In the genomic region with DNA sequence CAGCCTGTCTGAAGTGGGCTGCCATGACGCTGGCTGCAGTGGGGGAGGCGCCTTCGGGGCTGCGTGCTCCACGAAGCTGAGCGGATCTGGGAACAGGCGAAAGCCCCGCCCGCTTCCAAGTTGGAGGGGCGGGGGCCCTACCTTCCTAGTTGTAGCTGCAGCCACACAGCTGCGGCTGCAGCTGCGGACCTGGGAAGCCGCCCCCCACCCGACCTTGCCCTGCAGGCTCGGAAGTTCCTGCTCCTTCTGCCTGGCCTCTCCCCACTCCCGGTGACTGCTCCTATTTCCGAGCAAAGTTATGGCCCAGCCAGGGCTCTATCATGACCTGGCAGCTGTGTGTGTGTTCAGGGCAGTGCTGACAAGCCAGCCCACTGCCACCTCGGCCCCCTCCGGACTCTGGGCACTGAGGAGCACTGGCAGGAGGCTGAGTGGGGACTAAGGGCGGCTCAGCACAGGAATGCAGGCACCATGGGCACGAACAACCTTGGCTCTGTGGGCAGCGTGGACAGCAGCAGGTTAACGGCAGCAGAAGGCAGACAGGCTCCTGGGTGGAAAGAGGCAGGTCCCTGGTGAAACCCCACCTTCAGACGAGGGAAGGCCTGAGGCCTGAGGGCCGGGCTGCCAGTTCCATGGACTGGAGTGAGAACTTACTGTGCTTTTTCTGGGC, we compare ENCODE assay signal across 19 cellular contexts.
DNase-seq lines count a peak whose midpoint lies in the region; ATAC-seq, FAIRE-seq and TF ChIP-seq lines count a peak whose summit lies in the region.
"Had no signal": no experiment of that assay in that cellular context is flagged by ENCODE, and none has a peak within 500 bp of the region (broad histone marks: within the 10 kb centered on the region; RNA-seq: fewer than 3 reads in every experiment).

No MANE protein-coding gene starts in this region.

- H3K9ac ChIP-seq in kidney (ENCODE audit: low read length in 2 of 2): no peak overlapping the region

- H3K36me3 ChIP-seq in kidney (ENCODE audit: control insufficient read depth in 1 of 2, insufficient read depth in 2 of 2, low read length in 2 of 2): no peaks in the 10 kb centered on the region

- H3K27ac ChIP-seq in right cardiac atrium (ENCODE audit: low read length): no peak overlapping the region
- no peak overlapping the region for H3K27ac ChIP-seq in kidney (ENCODE audit: low read depth in 2 of 2, low read length in 2 of 2)
- H3K27ac ChIP-seq: 22Rv1 had no signal

- H3K9me3 ChIP-seq in right cardiac atrium (ENCODE audit: control insufficient read depth, low read length) (no peaks in the 10 kb centered on the region), kidney (ENCODE audit: control insufficient read depth in 1 of 2, low read length in 2 of 2) (peaks cover 3% of the 10 kb centered on the region in 2 donors)

- no peaks in the 10 kb centered on the region for H3K36me3 Mint-ChIP-seq in stimulated activated effector memory CD8-positive, alpha-beta T cell treated with anti-CD3 and anti-CD28 coated beads, Interleukin-12 subunit alpha, Interleukin-12 subunit beta, amount 100 ng/mL, for 72 hours
- H3K36me3 Mint-ChIP-seq: CD14-positive monocyte; CD8-positive, alpha-beta memory T cell had no signal

- 91% methylated on average over 25 of the region's 25 CpGs for WGBS in right cardiac atrium

- no peak overlapping the region for H3K27ac Mint-ChIP-seq in stimulated activated effector memory CD8-positive, alpha-beta T cell treated with anti-CD3 and anti-CD28 coated beads, Interleukin-12 subunit alpha, Interleukin-12 subunit beta, amount 100 ng/mL, for 72 hours
- H3K27ac Mint-ChIP-seq: CD14-positive monocyte; CD8-positive, alpha-beta memory T cell had no signal

- H3K4me3 ChIP-seq in right cardiac atrium (ENCODE audit: low read length) (no peak overlapping the region), kidney (ENCODE audit: low read length in 2 of 2) (no peak overlapping the region)

- no peaks in the 10 kb centered on the region for H3K27me3 ChIP-seq in right cardiac atrium (ENCODE audit: control insufficient read depth, insufficient read depth)

- no peaks in the 10 kb centered on the region for H3K4me1 Mint-ChIP-seq in stimulated activated effector memory CD8-positive, alpha-beta T cell treated with anti-CD3 and anti-CD28 coated beads, Interleukin-12 subunit alpha, Interleukin-12 subunit beta, amount 100 ng/mL, for 72 hours
- H3K4me1 Mint-ChIP-seq: CD14-positive monocyte; CD8-positive, alpha-beta memory T cell had no signal

- H3K4me1 ChIP-seq in right cardiac atrium (ENCODE audit: control insufficient read depth, insufficient read depth, low read length) (no peaks in the 10 kb centered on the region), kidney (ENCODE audit: control insufficient read depth in 1 of 2, insufficient read depth in 1 of 2, low read depth in 1 of 2, low read length in 2 of 2) (no peaks in the 10 kb centered on the region)
- H3K4me1 ChIP-seq: Caco-2 had no signal

- peak in 2 of 3 donors; percentile 29 to 38 for DNase-seq in right cardiac atrium
- DNase-seq in Right ventricle myocardium superior: no peak
- DNase-seq in kidney: peak; percentile 62
- DNase-seq in stimulated activated effector memory CD8-positive, alpha-beta T cell treated with anti-CD3 and anti-CD28 coated beads, Interleukin-12 subunit alpha, Interleukin-12 subunit beta, amount 100 ng/mL, for 72 hours (ENCODE audit: low spot score in 2 of 2): no peak
- no peak for DNase-seq in H4 (ENCODE audit: low spot score)
- DNase-seq in glomerular visceral epithelial cell (ENCODE audit: extremely low spot score): no peak
- no peak for DNase-seq in kidney tubule cell (ENCODE audit: low spot score)
- DNase-seq: Caco-2, DND-41, GDM1, GOT3 had no signal

- no peak overlapping the region for H3K4me3 Mint-ChIP-seq in stimulated activated effector memory CD8-positive, alpha-beta T cell treated with anti-CD3 and anti-CD28 coated beads, Interleukin-12 subunit alpha, Interleukin-12 subunit beta, amount 100 ng/mL, for 72 hours
- H3K4me3 Mint-ChIP-seq: CD14-positive monocyte; CD8-positive, alpha-beta memory T cell had no signal

- no peaks in the 10 kb centered on the region for H3K9me3 Mint-ChIP-seq in stimulated activated effector memory CD8-positive, alpha-beta T cell treated with anti-CD3 and anti-CD28 coated beads, Interleukin-12 subunit alpha, Interleukin-12 subunit beta, amount 100 ng/mL, for 72 hours

- FAIRE-seq in kidney (lab: Jason Lieb, UNC): no peak
- FAIRE-seq: GM12892, GM19239, HepG2, HTR-8/SVneo had no signal

- intact Hi-C loops in right cardiac atrium (cut with DNase I) (no loop called here), Right ventricle myocardium superior (cut with DNase I) (no loop called here), kidney (cut with DNase I) (no loop called here)

- ATAC-seq in right cardiac atrium (no peak), Right ventricle myocardium superior (ENCODE audit: poor library complexity) (no peak)
- peak; percentile 31 for ATAC-seq in stimulated activated effector memory CD8-positive, alpha-beta T cell treated with anti-CD3 and anti-CD28 coated beads, Interleukin-12 subunit alpha, Interleukin-12 subunit beta, amount 100 ng/mL, for 72 hours
- ATAC-seq: HCT116, HepG2 had no signal

- no peak for TF ChIP-seq CTCF in kidney (IDR thresholded peaks at IDR 0.05; ENCODE audit: borderline replicate concordance, extremely low read depth, insufficient read depth)

Comparison
In these comparisons a context has a peak if more than half of its experiments do, and no peak if none do; other contexts are left out.
1. DNase-seq: peak in right cardiac atrium (2 of 3) and kidney (single experiment); none in Right ventricle myocardium superior (single experiment), stimulated activated effector memory CD8-positive, alpha-beta T cell treated with anti-CD3 and anti-CD28 coated beads, Interleukin-12 subunit alpha, Interleukin-12 subunit beta, amount 100 ng/mL, for 72 hours (0 of 2), H4 (single experiment), glomerular visceral epithelial cell (single experiment) and kidney tubule cell (single experiment).